ENCODE assay signal across 32 cellular contexts in the genomic region with DNA sequence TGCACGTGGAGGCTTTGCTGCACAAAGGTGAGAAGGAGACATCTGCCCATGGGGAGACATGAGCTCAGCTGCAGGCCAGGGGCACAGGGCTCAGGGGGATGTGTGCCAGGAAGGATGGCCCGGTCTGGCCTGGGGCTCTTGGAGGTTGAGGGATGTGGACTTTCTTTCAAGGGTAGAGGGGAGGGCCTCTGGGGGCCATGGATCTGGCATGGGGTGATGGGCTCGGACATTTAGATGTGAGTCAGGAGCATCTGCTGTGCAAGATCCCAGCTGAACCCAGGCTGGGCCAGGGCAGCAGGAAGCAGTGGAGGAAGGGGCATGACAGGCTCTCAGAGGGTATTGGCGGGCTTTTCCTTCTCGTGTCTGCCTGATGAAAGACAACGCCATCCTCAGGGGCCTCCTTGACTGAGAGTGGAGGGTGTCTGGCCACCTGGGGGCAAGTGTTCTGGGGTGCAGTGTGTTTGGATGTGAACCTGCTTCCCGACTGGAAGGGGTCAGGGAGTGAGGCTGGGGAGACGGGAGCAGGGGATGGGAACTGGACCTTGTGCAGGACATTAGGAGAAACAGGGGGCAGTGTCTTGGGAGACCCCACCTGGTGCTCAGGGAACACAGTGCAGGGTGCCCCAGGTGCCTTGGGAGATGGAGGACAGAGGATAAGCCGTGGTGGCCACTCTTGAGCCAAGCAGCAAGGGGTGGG.
"Had no signal": no experiment of that assay in that cellular context is flagged by ENCODE, and none has a peak within 500 bp of the region (broad histone marks: within the 10 kb centered on the region; RNA-seq: fewer than 3 reads in every experiment).

No MANE protein-coding gene starts in this region.

- H3K27ac ChIP-seq: adrenal gland, body of pancreas, breast epithelium, KMS-11, Peyer's patch, SJSA1 had no signal

- H3K4me1 Mint-ChIP-seq: activated CD4-positive, alpha-beta T cell treated with anti-CD3 and anti-CD28 coated beads, Interleukin-2, amount 10 ng/mL, durations not matched to agents 24 days and 14 days; activated naive CD8-positive, alpha-beta T cell treated with anti-CD3 and anti-CD28 coated beads, Interleukin-2, amount 10 ng/mL, durations not matched to agents 7 days and 5 days; activated T-helper 17 cell treated with anti-CD3 and anti-CD28 coated beads, Interleukin-2, amount 50 U/mL, for 72 hours had no signal

- H3K36me3 ChIP-seq: adrenal gland, breast epithelium, Peyer's patch, SJSA1 had no signal

- H3K36me3 Mint-ChIP-seq: activated naive CD8-positive, alpha-beta T cell treated with anti-CD3 and anti-CD28 coated beads, Interleukin-2, amount 10 ng/mL, durations not matched to agents 7 days and 5 days had no signal

- H3K9ac ChIP-seq: KMS-11, SK-N-SH had no signal

- DNase-seq: activated CD4-positive, alpha-beta T cell treated with anti-CD3 and anti-CD28 coated beads, Interleukin-2, amount 10 ng/mL, durations not matched to agents 24 days and 14 days; activated CD4-positive, alpha-beta T cell treated with anti-CD3 and anti-CD28 coated beads, Interleukin-2, amount 50 U/mL, for 4 hours; activated CD8-positive, alpha-beta T cell treated with anti-CD3 and anti-CD28 coated beads for 36 hours; activated effector memory CD4-positive, alpha-beta T cell treated with anti-CD3 and anti-CD28 coated beads, Interleukin-2, amount 50 U/mL, for 16 hours; activated naive CD4-positive, alpha-beta T cell; activated naive CD4-positive, alpha-beta T cell treated with anti-CD3 and anti-CD28 coated beads, Interleukin-2, amount 50 U/mL, for 16 hours; activated naive CD8-positive, alpha-beta T cell treated with anti-CD3 and anti-CD28 coated beads, Interleukin-2, amount 10 ng/mL, durations not matched to agents 7 days and 5 days; activated T-cell treated with anti-CD3 and anti-CD28 coated beads, Interleukin-2, amount 50 U/mL, for 1 hour; activated T-cell treated with anti-CD3 and anti-CD28 coated beads, Interleukin-2, amount 50 U/mL, for 72 hours; body of pancreas; MM.1S; MV-4-11; NCI-H1092; NCI-H1436 treated with DMSO at 0.1 percent for 48 hours; NCI-H1694 treated with DMSO at 0.1 percent for 48 hours; NCI-H2029; NCI-H510A; NCI-H526; NCI-H748 treated with DMSO at 0.1 percent for 48 hours; NK-92 treated with Interleukin-12 subunit alpha and Interleukin-12 subunit beta, amount 100 ng/mL, for 24 hours; PC-3; Peyer's patch; RPMI8226; SHP77 treated with DMSO at 0.1 percent for 48 hours; SK-N-SH had no signal

- H3K4me3 ChIP-seq: adrenal gland, body of pancreas, breast epithelium, Peyer's patch, SJSA1 had no signal

- H3K27me3 ChIP-seq: adrenal gland, body of pancreas, breast epithelium, Peyer's patch, SJSA1 had no signal

- H3K9me3 Mint-ChIP-seq: activated CD4-positive, alpha-beta T cell treated with anti-CD3 and anti-CD28 coated beads, Interleukin-2, amount 10 ng/mL, durations not matched to agents 24 days and 14 days; activated CD8-positive, alpha-beta T cell treated with anti-CD3 and anti-CD28 coated beads for 36 hours; activated naive CD8-positive, alpha-beta T cell treated with anti-CD3 and anti-CD28 coated beads, Interleukin-2, amount 10 ng/mL, durations not matched to agents 7 days and 5 days; activated T-cell treated with anti-CD3 and anti-CD28 coated beads, Interleukin-2, amount 50 U/mL, for 72 hours; activated T-helper 17 cell treated with anti-CD3 and anti-CD28 coated beads, Interleukin-2, amount 50 U/mL, for 72 hours; T-helper 1 cell treated with Interleukin-12 subunit alpha and Interleukin-12 subunit beta and Interleukin-4 antibody, amounts not matched to agents 30 μg/mL and 1 μg/mL, for 36 hours; T-helper 2 cell treated with Interferon-gamma antibody and Interleukin-4, amounts not matched to agents 5 μg/mL and 100 μg/mL, for 36 hours had no signal

- H3K4me3 Mint-ChIP-seq: activated CD4-positive, alpha-beta T cell treated with anti-CD3 and anti-CD28 coated beads, Interleukin-2, amount 10 ng/mL, durations not matched to agents 24 days and 14 days; activated CD8-positive, alpha-beta T cell treated with anti-CD3 and anti-CD28 coated beads for 36 hours; activated naive CD8-positive, alpha-beta T cell treated with anti-CD3 and anti-CD28 coated beads, Interleukin-2, amount 10 ng/mL, durations not matched to agents 7 days and 5 days; activated T-cell treated with anti-CD3 and anti-CD28 coated beads, Interleukin-2, amount 50 U/mL, for 72 hours; activated T-helper 17 cell treated with anti-CD3 and anti-CD28 coated beads, Interleukin-2, amount 50 U/mL, for 72 hours; T-helper 1 cell treated with Interleukin-12 subunit alpha and Interleukin-12 subunit beta and Interleukin-4 antibody, amounts not matched to agents 30 μg/mL and 1 μg/mL, for 36 hours; T-helper 2 cell treated with Interferon-gamma antibody and Interleukin-4, amounts not matched to agents 5 μg/mL and 100 μg/mL, for 36 hours had no signal

- H3K4me2 ChIP-seq: KMS-11, SK-N-SH had no signal

- H3K27me3 Mint-ChIP-seq: activated CD4-positive, alpha-beta T cell treated with anti-CD3 and anti-CD28 coated beads, Interleukin-2, amount 10 ng/mL, durations not matched to agents 24 days and 14 days; activated CD8-positive, alpha-beta T cell treated with anti-CD3 and anti-CD28 coated beads for 36 hours had no signal

- H3K27ac Mint-ChIP-seq: activated CD4-positive, alpha-beta T cell treated with anti-CD3 and anti-CD28 coated beads, Interleukin-2, amount 10 ng/mL, durations not matched to agents 24 days and 14 days; activated CD8-positive, alpha-beta T cell treated with anti-CD3 and anti-CD28 coated beads for 36 hours; activated naive CD8-positive, alpha-beta T cell treated with anti-CD3 and anti-CD28 coated beads, Interleukin-2, amount 10 ng/mL, durations not matched to agents 7 days and 5 days; activated T-cell treated with anti-CD3 and anti-CD28 coated beads, Interleukin-2, amount 50 U/mL, for 72 hours; activated T-helper 17 cell treated with anti-CD3 and anti-CD28 coated beads, Interleukin-2, amount 50 U/mL, for 72 hours; T-helper 1 cell treated with Interleukin-12 subunit alpha and Interleukin-12 subunit beta and Interleukin-4 antibody, amounts not matched to agents 30 μg/mL and 1 μg/mL, for 36 hours; T-helper 2 cell treated with Interferon-gamma antibody and Interleukin-4, amounts not matched to agents 5 μg/mL and 100 μg/mL, for 36 hours had no signal

- H3K9me3 ChIP-seq: adrenal gland, body of pancreas, breast epithelium, Peyer's patch, SJSA1, SK-N-SH had no signal

- H3K4me1 ChIP-seq: breast epithelium, Peyer's patch, SJSA1 had no signal
